21 cellular contexts compared by ENCODE assay signal in genomic region chr6:90214966-90215365, GRCh38.
DNase-seq lines count a peak whose midpoint lies in the region; ATAC-seq, FAIRE-seq and TF ChIP-seq lines count a peak whose summit lies in the region.
"Had no signal": no experiment of that assay in that cellular context is flagged by ENCODE, and none has a peak within 500 bp of the region (broad histone marks: within the 10 kb centered on the region; RNA-seq: fewer than 3 reads in every experiment).

No MANE protein-coding gene starts in this region.

- 89 to 95% methylated on average over 1 of the region's 1 CpG for WGBS in testis, 2 donors
- 0% methylated on average over 1 of the region's 1 CpG for WGBS in HepG2 (ENCODE audit: low lambda C conversion rate)

- no peak for FAIRE-seq in HepG2 (lab: Jason Lieb, UNC)
- FAIRE-seq: A549 had no signal

- H3K27ac Mint-ChIP-seq in naive B cell = no peak overlapping the region

- H3K27me3 ChIP-seq in cardiac muscle cell = no peaks in the 10 kb centered on the region
- H3K27me3 ChIP-seq in OCI-LY3 (ENCODE audit: low read depth, low read length) = no peaks in the 10 kb centered on the region
- H3K27me3 ChIP-seq in testis = no peaks in the 10 kb centered on the region
- no peaks in the 10 kb centered on the region; a peak in 1 of 5 replicates for H3K27me3 ChIP-seq in HepG2 (ENCODE audit: control insufficient read depth in 1 of 2, insufficient read depth in 2 of 2, low read length in 2 of 2)

- no TSS peak for BruUV-seq in HepG2 (replicated peaks; lab: Mats Ljungman, UMichigan)

- no peaks in the 10 kb centered on the region for H3K9me3 ChIP-seq in cardiac muscle cell (ENCODE audit: low read depth)
- no peaks in the 10 kb centered on the region for H3K9me3 ChIP-seq in OCI-LY3 (ENCODE audit: insufficient read depth, low read length)
- no peaks in the 10 kb centered on the region for H3K9me3 ChIP-seq in testis
- no peaks in the 10 kb centered on the region for H3K9me3 ChIP-seq in HepG2 (ENCODE audit: low read length)
- H3K9me3 ChIP-seq: A549 had no signal

- H3K4me3 ChIP-seq in cardiac muscle cell (no peak overlapping the region), OCI-LY3 (ENCODE audit: low read length) (no peak overlapping the region), testis (no peak overlapping the region), HepG2 (replicated peaks in 1 of 3; ENCODE audit: insufficient read depth in 1 of 3, low read depth in 2 of 3, low read length in 3 of 3) (no peak overlapping the region)
- H3K4me3 ChIP-seq: A549 had no signal

- CTCF ChIA-PET in HepG2 (lab: Yijun Ruan, JAX; ENCODE audit: low intra/inter-chr PET ratio, low total read pairs) = no interaction called here

- H3K27ac ChIP-seq in cardiac muscle cell (peak overlapping the region; percentile 46), OCI-LY3 (ENCODE audit: low read length) (peak overlapping the region; percentile 77), testis (no peak overlapping the region), HepG2 (ENCODE audit: extremely low read length, insufficient read depth, low read length) (no peak overlapping the region)
- H3K27ac ChIP-seq: A549 had no signal

- H3K36me3 Mint-ChIP-seq in naive B cell = peaks cover 0 to 13% of the 10 kb centered on the region in 2 donors
- H3K36me3 Mint-ChIP-seq: CD14-positive monocyte had no signal

- peaks cover 3% of the 10 kb centered on the region for H3K36me3 ChIP-seq in cardiac muscle cell
- no peaks in the 10 kb centered on the region for H3K36me3 ChIP-seq in OCI-LY3 (replicated peaks; ENCODE audit: low read depth, low read length)
- H3K36me3 ChIP-seq in testis (ENCODE audit: low read depth, missing control alignments) = no peaks in the 10 kb centered on the region
- no peaks in the 10 kb centered on the region for H3K36me3 ChIP-seq in HepG2 (replicated peaks in 1 of 2; ENCODE audit: control insufficient read depth in 1 of 2, insufficient read depth in 2 of 2, low read length in 2 of 2)

- TF ChIP-seq RAD21 in HepG2 (CRISPR knock-in tag; IDR thresholded peaks at IDR 0.05) = no peak

- ATAC-seq in left cardiac atrium (no peak), naive B cell (ENCODE audit: low read depth in 2 of 2) (no peak), HG03439 (IDR thresholded peaks at IDR 0.05; ENCODE audit: unreplicated experiment) (no peak), HepG2 (no peak)
- ATAC-seq: A549, Panc1, SK-N-SH treated with all-trans-retinoic acid at 6 μM for 48 hours had no signal

- no peaks in the 10 kb centered on the region for H3K9me3 Mint-ChIP-seq in naive B cell
- H3K9me3 Mint-ChIP-seq: CD14-positive monocyte had no signal

- H4K20me1 ChIP-seq in OCI-LY3 (ENCODE audit: insufficient read depth, low read length) (no peaks in the 10 kb centered on the region), HepG2 (ENCODE audit: insufficient read depth, low read length) (no peaks in the 10 kb centered on the region)

- intact Hi-C loops in left cardiac atrium (cut with DNase I) = loop anchor here in 1 of 2 donors (10.0 kb wide), 1 partner anchor 240 kb away; no protein-coding TSS in a partner anchor
- intact Hi-C loops in testis (cut with DNase I; ENCODE audit: low total_unique reads) = no loop called here
- intact Hi-C loops in HepG2 (cut with micrococcal nuclease; ENCODE audit: unreplicated experiment) = no loop called here

- peak overlapping the region; percentile 58; the same call in 1 of the 2 replicates for H3K9ac ChIP-seq in OCI-LY3 (ENCODE audit: low read length)
- H3K9ac ChIP-seq in HepG2 (ENCODE audit: insufficient read depth, low read depth, low read length) = no peak overlapping the region

- in situ Hi-C loops in HepG2 (cut with HindIII; ENCODE audit: extremely low pct_ligation_motif_present, low pct_unique_long_range_greater_than_20kb) = no loop called here

- no peak for TF ChIP-seq CTCF in cardiac muscle cell (IDR thresholded peaks at IDR 0.05; ENCODE audit: low read depth, low read length)
- no peak for TF ChIP-seq CTCF in OCI-LY3 (IDR thresholded peaks at IDR 0.05; ENCODE audit: low read depth, low read length)
- no peak for TF ChIP-seq CTCF in testis (IDR thresholded peaks at IDR 0.05)
- TF ChIP-seq CTCF in HepG2 (CRISPR knock-in tag; IDR thresholded peaks at IDR 0.05) = no peak

- no peaks in the 10 kb centered on the region for H3K27me3 Mint-ChIP-seq in naive B cell

- H2AFZ ChIP-seq in OCI-LY3 (ENCODE audit: low read depth, low read length) (no peak overlapping the region), HepG2 (ENCODE audit: low read length) (no peak overlapping the region)

- no peaks in the 10 kb centered on the region for H3K79me2 ChIP-seq in OCI-LY3 (ENCODE audit: low read length)
- H3K79me2 ChIP-seq in HepG2 (ENCODE audit: insufficient read depth, low read length) = no peaks in the 10 kb centered on the region

- H3K4me3 Mint-ChIP-seq in naive B cell = peak overlapping the region in 6 of 8 donors; percentile 2 to 71 (median 40)
- H3K4me3 Mint-ChIP-seq: CD14-positive monocyte had no signal

- TF ChIP-seq POLR2A in testis (IDR thresholded peaks at IDR 0.05) = no peak
- no peak for TF ChIP-seq POLR2A in HepG2 (IDR thresholded peaks at IDR 0.05; ENCODE audit: insufficient read depth in 1 of 2, low read depth in 2 of 2, low read length in 2 of 2)

- DNase-seq in cardiac muscle cell (ENCODE audit: low read depth in 1 of 2, low spot score in 1 of 2) (no peak), left cardiac atrium (no peak), naive B cell (no peak), testis (no peak), HepG2 (ENCODE audit: low spot score) (no peak)
- no peak for DNase-seq in effector CD4-positive, alpha-beta T cell
- DNase-seq: DMS79, GF-D8, H7, NCI-H1048, NCI-H146, NCI-H2081 treated with DMSO at 0.1 percent for 48 hours, NCI-H446 treated with DMSO at 0.1 percent for 48 hours, NCI-H748 treated with DMSO at 0.1 percent for 48 hours, SHP77 had no signal

- TF ChIP-seq EP300 in HepG2 (IDR thresholded peaks at IDR 0.05; ENCODE audit: low read depth in 2 of 2, low read length in 2 of 2) = no peak
- TF ChIP-seq EP300 in HepG2 (CRISPR knock-in tag; IDR thresholded peaks at IDR 0.05; ENCODE audit: borderline replicate concordance) = no peak

- H3K4me2 ChIP-seq in OCI-LY3 (ENCODE audit: low read length) (peak overlapping the region; percentile 82; the same call in 1 of the 2 replicates), HepG2 (ENCODE audit: low read depth, low read length) (no peak overlapping the region)
- H3K4me2 ChIP-seq: A549 had no signal

- H3K4me1 ChIP-seq in cardiac muscle cell (ENCODE audit: low read depth) = peaks cover 43% of the 10 kb centered on the region
- peaks cover 75% of the 10 kb centered on the region for H3K4me1 ChIP-seq in OCI-LY3 (ENCODE audit: low read length)
- H3K4me1 ChIP-seq in testis = peaks cover 21% of the 10 kb centered on the region
- peaks cover 31% of the 10 kb centered on the region for H3K4me1 ChIP-seq in HepG2 (ENCODE audit: insufficient read depth, low read length)

- POLR2A ChIA-PET in HepG2 (lab: Yijun Ruan, JAX) = no interaction called here

- H3K4me1 Mint-ChIP-seq in naive B cell = peaks cover 3 to 49% (median 40%) of the 10 kb centered on the region in 3 donors

TF ChIP-seq in HepG2, 621 proteins besides CTCF, POLR2A, EP300 and RAD21:
- TF ChIP-seq KDM5B (CRISPR knock-in tag; IDR thresholded peaks at IDR 0.05; ENCODE audit: borderline replicate concordance) (no peak), ZNF484 (CRISPR knock-in tag; IDR thresholded peaks at IDR 0.05; ENCODE audit: borderline replicate concordance, low read depth) (no peak), KAT8 (CRISPR knock-in tag; IDR thresholded peaks at IDR 0.05) (no peak), SIN3A (IDR thresholded peaks at IDR 0.05; ENCODE audit: borderline replicate concordance, low read depth, low read length) (no peak), CCAR2 (optimal IDR thresholded peaks at IDR 0.05; ENCODE audit: low read depth, low read length) (no peak), POGK (CRISPR knock-in tag; conservative IDR thresholded peaks at IDR 0.05) (no peak), EHMT2 (IDR thresholded peaks at IDR 0.05; ENCODE audit: borderline replicate concordance, low read depth, low read length) (no peak), ZNF263 (CRISPR knock-in tag; IDR thresholded peaks at IDR 0.05) (no peak)

Comparison
In these comparisons a context has a peak if more than half of its experiments do, and no peak if none do; other contexts are left out.
1. H3K27ac ChIP-seq: peak in cardiac muscle cell (single experiment) and OCI-LY3 (single experiment); none in testis (0 of 2) and HepG2 (single experiment).